In the genomic region with DNA sequence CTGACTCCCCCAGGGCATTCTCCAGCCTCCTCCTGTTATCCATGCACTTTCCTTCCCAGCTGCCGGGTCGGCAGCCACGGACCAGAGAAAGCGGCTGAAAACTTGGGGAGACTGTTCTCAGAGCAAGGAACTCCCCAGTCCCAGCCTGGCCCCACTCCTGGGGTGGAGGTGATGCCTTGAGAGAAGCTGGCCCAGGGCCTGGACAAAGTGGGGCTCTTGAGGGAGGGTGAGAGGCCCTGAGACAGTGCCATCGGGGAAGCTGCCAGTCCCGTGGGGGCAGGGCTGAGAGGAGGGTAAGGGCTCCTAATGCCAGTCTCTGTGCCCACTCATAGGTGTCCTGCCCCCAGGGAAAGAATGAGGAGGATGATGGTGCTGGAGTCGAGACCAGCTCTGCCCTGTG, we compare ENCODE assay signal across 1 cellular context.
TF ChIP-seq lines count a peak whose summit lies in the region.

No MANE protein-coding gene starts in this region.

TF ChIP-seq in IMR-90, 13 proteins besides CTCF, POLR2A, EP300 and RAD21:
- TF ChIP-seq CHD1 (IDR thresholded peaks at IDR 0.05; ENCODE audit: low read depth, low read length): no peak
- no peak for TF ChIP-seq NFE2L2 (IDR thresholded peaks at IDR 0.05; ENCODE audit: low read depth, low read length)
- TF ChIP-seq FOS (IDR thresholded peaks at IDR 0.05; ENCODE audit: low read depth, low read length): no peak
- no peak for TF ChIP-seq MXI1 (IDR thresholded peaks at IDR 0.05; ENCODE audit: borderline replicate concordance, low read depth, low read length)
- no peak for TF ChIP-seq SMC3 (IDR thresholded peaks at IDR 0.05; ENCODE audit: low read depth, low read length)
- no peak for TF ChIP-seq BHLHE40 (IDR thresholded peaks at IDR 0.05; ENCODE audit: low read depth, low read length)
- no peak for TF ChIP-seq USF2 (IDR thresholded peaks at IDR 0.05; ENCODE audit: low read depth, low read length)
- TF ChIP-seq RCOR1 (IDR thresholded peaks at IDR 0.05; ENCODE audit: insufficient replicate concordance, low read length): no peak
